In the genomic region with DNA sequence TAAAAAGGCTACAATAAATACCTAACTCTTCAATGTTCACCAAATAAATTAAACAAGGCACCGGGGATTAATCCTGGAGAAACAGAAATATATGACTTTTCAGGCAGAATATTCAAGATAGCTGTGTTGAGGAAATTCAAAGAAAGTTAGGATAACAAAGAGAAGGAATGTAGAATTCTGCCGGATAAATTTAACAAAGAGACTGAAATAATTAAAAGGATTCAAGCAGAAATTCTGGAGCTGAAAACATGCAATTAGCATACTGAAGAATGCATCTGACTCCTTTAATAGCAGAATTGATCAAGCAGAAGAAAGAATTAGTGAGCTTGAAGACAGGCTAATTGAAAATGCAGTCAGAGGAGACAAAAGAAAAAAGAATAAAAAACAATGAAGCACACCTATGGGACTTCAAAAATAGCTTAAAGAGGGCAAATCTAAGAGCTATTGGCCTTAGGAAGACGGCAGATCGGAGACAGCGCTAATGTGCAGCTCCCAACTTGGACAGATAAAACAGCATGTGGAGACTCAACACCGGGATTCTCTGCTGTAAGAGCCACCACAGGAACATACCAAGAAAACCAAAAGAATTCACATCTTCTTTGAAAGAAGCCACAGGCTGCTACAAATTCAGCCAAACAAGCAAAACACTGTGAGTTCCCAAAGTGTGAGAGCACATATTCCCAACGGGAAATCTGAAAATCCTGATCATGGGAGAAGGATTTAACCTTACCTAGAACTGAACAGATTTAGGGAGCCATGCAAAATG, we compare ENCODE assay signal across 19 cellular contexts.
A peak's percentile ranks its signal among the peaks of the same experiment; 100 is the strongest.
DNase-seq lines count a peak whose midpoint lies in the region; ATAC-seq, FAIRE-seq and TF ChIP-seq lines count a peak whose summit lies in the region.
"Had no signal": no experiment of that assay in that cellular context is flagged by ENCODE, and none has a peak within 500 bp of the region (broad histone marks: within the 10 kb centered on the region; RNA-seq: fewer than 3 reads in every experiment).

No MANE protein-coding gene starts in this region.

- H3K36me3 ChIP-seq in H1 (ENCODE audit: control insufficient read depth in 2 of 4, insufficient read depth in 4 of 4, low read length in 3 of 4) (peaks cover 0 to 2% (median 0%) of the 10 kb centered on the region in 4 experiments; a peak in 2 of 8 replicates), neuronal stem cell (replicated peaks in 1 of 2; ENCODE audit: control insufficient read depth in 2 of 2, insufficient read depth in 2 of 2, low read length in 2 of 2) (no peaks in the 10 kb centered on the region), aorta (ENCODE audit: control insufficient read depth in 1 of 2, insufficient read depth in 2 of 2, low read length in 1 of 2) (no peaks in the 10 kb centered on the region)

- H3K79me1 ChIP-seq in H1 (ENCODE audit: low read depth, low read length) (no peaks in the 10 kb centered on the region), neuronal stem cell (ENCODE audit: low read depth, low read length) (no peaks in the 10 kb centered on the region)

- CTCF ChIA-PET in WTC11 (lab: Charles Lee) (interaction anchor here (1.1 kb wide), 1 partner anchor 9 kb away, joined by 4 read pairs; no protein-coding TSS in a partner anchor), H1 (lab: Charles Lee; ENCODE audit: partially characterized antibody) (interaction anchor here (0.8 to 2.0 kb wide), 2 partner anchors 9 to 96 kb away, joined by 3 to 4 read pairs; no protein-coding TSS in a partner anchor)

- peak; percentile 1 for DNase-seq in EL
- DNase-seq in WTC11 (ENCODE audit: low spot score), result no peak
- DNase-seq in H1 (ENCODE audit: low read depth in 1 of 2, low spot score in 2 of 2), result no peak
- no peak for DNase-seq in neuronal stem cell (ENCODE audit: low spot score)
- no peak for DNase-seq in DMS53 (lab: John Stamatoyannopoulos, UW)
- DNase-seq in SW480 (ENCODE audit: low spot score), result no peak
- no peak for DNase-seq in aorta
- DNase-seq: DMS153, NCI-H1092 treated with DMSO at 0.1 percent for 48 hours, NCI-H1694 treated with DMSO at 0.1 percent for 48 hours, NCI-H446, NCI-H748 treated with DMSO at 0.1 percent for 48 hours, PC-9 had no signal

- no peak overlapping the region for H3K27ac ChIP-seq in H1 (ENCODE audit: low read depth, low read length)
- no peak overlapping the region for H3K27ac ChIP-seq in neuronal stem cell (replicated peaks; ENCODE audit: low read length)
- H3K27ac ChIP-seq in aorta (ENCODE audit: low read depth in 1 of 2, low read length in 2 of 2), result no peak overlapping the region
- H3K27ac ChIP-seq: C4-2B, HL-60, PC-9 had no signal

- H2AK5ac ChIP-seq in H1 (ENCODE audit: low read depth, low read length), result no peak overlapping the region
- H2AK5ac ChIP-seq in neuronal stem cell (ENCODE audit: low read depth, low read length), result no peak overlapping the region

- no peaks in the 10 kb centered on the region for H3K23me2 ChIP-seq in H1 (ENCODE audit: low read depth, low read length)

- H2BK5ac ChIP-seq in H1 (ENCODE audit: low read depth, low read length), result no peak overlapping the region
- H2BK5ac ChIP-seq in neuronal stem cell (ENCODE audit: low read length), result no peak overlapping the region

- peaks cover 32% of the 10 kb centered on the region for H3K9me3 Mint-ChIP-seq in WTC11

- H2BK120ac ChIP-seq in H1 (replicated peaks; ENCODE audit: low read depth, low read length) (no peak overlapping the region), neuronal stem cell (ENCODE audit: low read depth, low read length) (no peak overlapping the region)

- H3K4me2 ChIP-seq in H1 (ENCODE audit: insufficient read depth in 1 of 2, low read depth in 2 of 2, low read length in 2 of 2) (no peak overlapping the region), neuronal stem cell (ENCODE audit: insufficient read depth, low read length, poor library complexity, severe bottlenecking) (peak overlapping the region; percentile 2)
- H3K4me2 ChIP-seq: PC-9 had no signal

- no peak overlapping the region for H3K4ac ChIP-seq in H1 (replicated peaks; ENCODE audit: insufficient read length, low read depth, low read length)
- no peak overlapping the region for H3K4ac ChIP-seq in neuronal stem cell (ENCODE audit: low read length)

- no peak for TF ChIP-seq RAD21 in H1 (IDR thresholded peaks at IDR 0.05 in 1 of 2, conservative IDR thresholded peaks at IDR 0.05 in 1 of 2; ENCODE audit: low read depth in 2 of 2, low read length in 2 of 2)

- no peak overlapping the region for H3K4me3 Mint-ChIP-seq in WTC11

- H2BK20ac ChIP-seq in H1 (ENCODE audit: low read length), result no peak overlapping the region

- H3K4me3 ChIP-seq in H1 (ENCODE audit: extremely low read depth in 1 of 4, insufficient read depth in 2 of 4, low read depth in 3 of 4, low read length in 4 of 4), result no peak overlapping the region
- no peak overlapping the region for H3K4me3 ChIP-seq in neuronal stem cell (ENCODE audit: low read length in 2 of 2)
- no peak overlapping the region for H3K4me3 ChIP-seq in aorta (ENCODE audit: low read length in 2 of 2)
- H3K4me3 ChIP-seq: K562, PC-9 had no signal

- peak overlapping the region; percentile 2; the same call in 1 of the 2 replicates for H3K27ac Mint-ChIP-seq in WTC11

- intact Hi-C loops in aorta (cut with DNase I), result no loop called here

- no peak overlapping the region for H3K23ac ChIP-seq in H1 (ENCODE audit: insufficient read length)
- H3K23ac ChIP-seq in neuronal stem cell (ENCODE audit: low read depth, low read length, poor library complexity), result no peak overlapping the region

- TF ChIP-seq EP300 in H1 (IDR thresholded peaks at IDR 0.05; ENCODE audit: borderline replicate concordance in 1 of 2, low read depth in 2 of 2, low read length in 2 of 2), result no peak

- H2AFZ ChIP-seq in H1 (ENCODE audit: low read length), result peak overlapping the region; percentile 3; the same call in 1 of the 2 replicates
- H2AFZ ChIP-seq in neuronal stem cell (ENCODE audit: low read length), result peak overlapping the region; percentile 51
- H2AFZ ChIP-seq: PC-9 had no signal

- H3K27me3 Mint-ChIP-seq in WTC11 (ENCODE audit: low read depth), result no peaks in the 10 kb centered on the region

- H3K4me1 ChIP-seq in H1 (replicated peaks in 1 of 4; ENCODE audit: control insufficient read depth in 3 of 4, insufficient read depth in 4 of 4, low read length in 3 of 4) (no peaks in the 10 kb centered on the region), neuronal stem cell (ENCODE audit: control insufficient read depth in 2 of 2, insufficient read depth in 1 of 2, low read depth in 1 of 2, low read length in 2 of 2) (no peaks in the 10 kb centered on the region), aorta (ENCODE audit: control insufficient read depth in 1 of 2, insufficient read depth in 2 of 2, low read length in 2 of 2) (no peaks in the 10 kb centered on the region)

- WGBS in H1 (ENCODE audit: extremely low coverage in 1 of 2, insufficient coverage in 1 of 2, insufficient read length in 1 of 2, insufficient replicate concordance in 2 of 2, low coverage in 1 of 2, low lambda C conversion rate in 2 of 2, missing lambda C conversion rate in 1 of 2), 2 experiments, result 91% methylated on average over 7 of the region's 7 CpGs; no CpG with 5 or more reads in 1 of the 2 experiments
- WGBS in neuronal stem cell (ENCODE audit: extremely low coverage in 2 of 2, insufficient read length in 2 of 2, insufficient replicate concordance in 1 of 2), 2 donors, result no CpG with 5 or more reads among the region's 7 CpGs
- WGBS in aorta, 2 donors, result 71 to 80% methylated on average over 7 of the region's 7 CpGs

- H3K9me3 ChIP-seq in H1 (ENCODE audit: insufficient read depth in 2 of 2, low read depth in 1 of 2, low read length in 1 of 2) (peaks cover 7 to 9% of the 10 kb centered on the region in 2 experiments), neuronal stem cell (replicated peaks in 1 of 2; ENCODE audit: control insufficient read depth in 2 of 2, insufficient read depth in 1 of 2, low read depth in 1 of 2, low read length in 2 of 2) (peaks cover 5 to 15% of the 10 kb centered on the region in 2 donors), aorta (ENCODE audit: control insufficient read depth, low read length) (peaks cover 2% of the 10 kb centered on the region)

- H4K8ac ChIP-seq in H1 (ENCODE audit: extremely low read depth, insufficient read depth, low read length) (no peak overlapping the region), neuronal stem cell (ENCODE audit: low read depth, low read length) (no peak overlapping the region)

- POLR2A ChIA-PET in WTC11 (lab: Charles Lee), result no interaction called here
- POLR2A ChIA-PET in H1 (lab: Charles Lee; ENCODE audit: partially characterized antibody), result no interaction called here

- H3K9ac ChIP-seq in H1 (replicated peaks in 1 of 4; ENCODE audit: extremely low read depth in 1 of 4, low read depth in 3 of 4, low read length in 3 of 4) (no peak overlapping the region), neuronal stem cell (ENCODE audit: low read depth, low read length, poor library complexity) (no peak overlapping the region)

- FAIRE-seq in H1 (lab: Jason Lieb, UNC), result no peak
- FAIRE-seq: A204.1, GM18507, K562 had no signal

- H3K56ac ChIP-seq in H1 (replicated peaks; ENCODE audit: insufficient read length, low read depth, low read length), result no peak overlapping the region

- peaks cover 25% of the 10 kb centered on the region for H3K36me3 Mint-ChIP-seq in WTC11

- no peak for ATAC-seq in WTC11
- ATAC-seq in HG03135 (IDR thresholded peaks at IDR 0.05; ENCODE audit: unreplicated experiment), result no peak
- ATAC-seq in aorta (ENCODE audit: low FRiP score), result no peak
- ATAC-seq: K562 had no signal

- H3K14ac ChIP-seq in H1 (ENCODE audit: insufficient read length) (no peak overlapping the region), neuronal stem cell (ENCODE audit: low read length) (no peak overlapping the region)

- H2BK12ac ChIP-seq in H1 (ENCODE audit: low read depth, low read length) (no peak overlapping the region), neuronal stem cell (ENCODE audit: low read length) (no peak overlapping the region)

- H3K4me1 Mint-ChIP-seq in WTC11, result peaks cover 10% of the 10 kb centered on the region

- H4K91ac ChIP-seq in H1 (replicated peaks; ENCODE audit: insufficient read length, low read length) (no peak overlapping the region), neuronal stem cell (ENCODE audit: low read depth, low read length, poor library complexity) (no peak overlapping the region)

- H3K27me3 ChIP-seq in H1 (replicated peaks in 1 of 4; ENCODE audit: control insufficient read depth in 3 of 4, extremely low read depth in 1 of 4, insufficient read depth in 3 of 4, low read length in 3 of 4), result no peaks in the 10 kb centered on the region
- no peaks in the 10 kb centered on the region for H3K27me3 ChIP-seq in neuronal stem cell (ENCODE audit: control insufficient read depth in 3 of 3, insufficient read depth in 3 of 3, low read depth in 1 of 3, low read length in 3 of 3)
- H3K27me3 ChIP-seq in aorta (ENCODE audit: control insufficient read depth in 1 of 2, insufficient read depth in 2 of 2, low read length in 1 of 2), result no peaks in the 10 kb centered on the region

- H2BK15ac ChIP-seq in H1 (ENCODE audit: low read length), result no peak overlapping the region
- H2BK15ac ChIP-seq in neuronal stem cell (ENCODE audit: low read length), result no peak overlapping the region

- H3K79me2 ChIP-seq in H1 (ENCODE audit: control insufficient read depth in 1 of 2, insufficient read depth in 2 of 2, low read length in 2 of 2), result no peaks in the 10 kb centered on the region

- TF ChIP-seq CTCF in WTC11 (IDR thresholded peaks at IDR 0.05) (no peak), H1 (IDR thresholded peaks at IDR 0.05; ENCODE audit: control extremely low read depth in 1 of 3, insufficient read depth in 1 of 3, low read depth in 1 of 3, low read length in 3 of 3) (no peak)

- TF ChIP-seq POLR2A in H1 (IDR thresholded peaks at IDR 0.05; ENCODE audit: control extremely low read depth in 1 of 2, low read depth in 2 of 2, low read length in 2 of 2), result no peak

- H3K18ac ChIP-seq in H1 (ENCODE audit: extremely low read depth, low read length), result no peak overlapping the region
- no peak overlapping the region for H3K18ac ChIP-seq in neuronal stem cell (ENCODE audit: low read length)

- H4K5ac ChIP-seq in H1 (ENCODE audit: insufficient read length, low read depth, low read length), result no peak overlapping the region

- H4K20me1 ChIP-seq in H1 (replicated peaks in 1 of 2; ENCODE audit: control insufficient read depth in 1 of 2, insufficient read depth in 2 of 2, low read length in 2 of 2), result no peaks in the 10 kb centered on the region
